In the genomic region with DNA sequence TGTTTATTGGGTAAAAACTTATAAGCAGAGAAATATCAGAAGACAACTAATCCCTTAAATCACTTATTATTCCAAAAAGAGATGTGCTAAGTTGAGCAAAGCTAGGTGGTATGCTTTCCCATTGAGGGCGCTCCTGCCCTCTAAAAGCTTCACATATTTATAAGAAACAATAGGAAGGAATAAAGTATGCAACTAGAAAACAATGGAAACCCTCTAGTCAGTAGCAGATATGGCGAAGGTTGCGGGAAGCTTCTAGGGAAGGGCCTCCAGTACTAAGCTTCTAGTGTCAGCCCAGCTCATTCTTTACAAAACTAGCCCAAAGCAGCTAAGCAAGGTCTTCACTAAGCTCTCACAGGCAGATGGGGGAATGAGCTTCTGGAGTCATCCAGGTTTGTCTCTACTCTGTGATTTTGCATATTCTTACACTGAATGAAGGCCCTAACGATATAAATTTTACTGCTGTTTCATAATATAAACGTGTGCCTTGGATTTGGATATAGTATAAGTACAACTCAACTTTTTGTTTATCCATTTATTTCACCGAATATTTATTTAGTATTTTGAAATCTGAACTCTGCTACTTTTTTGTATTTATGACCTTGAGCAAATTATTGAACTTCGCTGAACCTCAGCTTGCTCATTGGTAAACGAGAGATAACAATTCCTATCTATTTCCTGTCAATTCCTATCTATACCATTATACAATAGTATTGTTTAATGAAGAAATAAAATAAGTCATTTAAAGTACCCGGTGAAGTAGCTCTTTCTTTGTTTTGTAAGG, we compare ENCODE assay signal across 17 cellular contexts.
"Had no signal": no experiment of that assay in that cellular context is flagged by ENCODE, and none has a peak within 500 bp of the region (broad histone marks: within the 10 kb centered on the region; RNA-seq: fewer than 3 reads in every experiment).

No MANE protein-coding gene starts in this region.

- ATAC-seq: left lung; lower lobe of right lung; natural killer cell treated with Interleukin-12 subunit alpha and Interleukin-12 subunit beta and Interleukin-15 and Interleukin-18, amount 100 ng/mL, for 72 hours; pancreas; right cardiac atrium had no signal

- H3K9me3 ChIP-seq: colonic mucosa, lower lobe of right lung, pancreas, thyroid gland had no signal

- H3K4me2 ChIP-seq: hepatocyte, smooth muscle cell had no signal

- H3K4me1 ChIP-seq: colonic mucosa, left lung, lower lobe of right lung, pancreas, thyroid gland had no signal

- H3K27ac ChIP-seq: colonic mucosa, hepatocyte, left lung, lower lobe of right lung, pancreas, thyroid gland had no signal

- H3K79me2 ChIP-seq: hepatocyte had no signal

- H3K4me3 ChIP-seq: colonic mucosa, hepatocyte, left lung, lower lobe of right lung, pancreas, smooth muscle cell, thyroid gland had no signal

- H3K36me3 ChIP-seq: colonic mucosa, left lung, lower lobe of right lung, pancreas, thyroid gland had no signal

- H3K27me3 ChIP-seq: colonic mucosa, hepatocyte, left lung, pancreas, thyroid gland had no signal

- H2AFZ ChIP-seq: hepatocyte had no signal

- DNase-seq: colonic mucosa; effector CD4-positive, alpha-beta T cell; foreskin melanocyte; head of caudate nucleus; kidney glomerular epithelial cell; left lung; lower lobe of right lung; midbrain; occipital lobe; pancreas; right cardiac atrium; stimulated activated CD4-positive, alpha-beta T cell treated with anti-CD3 and anti-CD28 coated beads, Interleukin-2, amount 100 ng/mL, for 48 hours; stimulated activated naive CD4-positive, alpha-beta T cell treated with Interleukin-2 at 50 U/mL for 16 hours; thyroid gland had no signal
